7 cellular contexts compared by ENCODE assay signal in the genomic region with DNA sequence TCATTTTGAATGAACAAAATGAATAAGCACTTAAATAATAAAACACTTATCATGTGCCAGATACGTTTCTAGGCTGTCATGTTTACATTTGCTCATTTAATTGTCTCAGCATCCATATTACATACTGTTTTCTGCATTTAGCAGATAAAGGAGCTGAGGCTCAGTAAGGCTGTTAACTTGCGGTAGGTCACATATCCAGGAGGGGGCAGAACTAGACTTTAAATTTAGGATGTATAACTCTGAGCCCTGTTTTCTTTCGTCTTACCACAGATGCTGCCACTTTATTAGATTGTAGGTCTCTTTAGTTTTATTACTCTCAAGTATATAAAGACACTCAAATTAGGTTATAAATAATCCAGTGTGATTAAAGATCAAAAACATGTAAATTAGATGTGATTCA. TPM values are rescaled to one million over a fixed set of nuclear protein-coding genes. Genes with fewer than 3 reads are reported as not detected.
DNase-seq lines count a peak whose midpoint lies in the region; ATAC-seq and TF ChIP-seq lines count a peak whose summit lies in the region.

No MANE protein-coding gene starts in this region.

- H3K4me3 ChIP-seq in DOHH2 (ENCODE audit: low read length) = no peak overlapping the region

- TF ChIP-seq CTCF in DOHH2 (IDR thresholded peaks at IDR 0.05; ENCODE audit: low read depth, low read length, poor library complexity, severe bottlenecking) (peak; percentile 52), HFFc6 (IDR thresholded peaks at IDR 0.05) (peak; percentile 70), RWPE1 (conservative IDR thresholded peaks at IDR 0.05; ENCODE audit: low read depth) (peak; percentile 37; the same call in 1 of the 2 replicates)

- H3K4me2 ChIP-seq in DOHH2 (ENCODE audit: low read length) = no peak overlapping the region

- H3K4me3 Mint-ChIP-seq in HFFc6 = no peak overlapping the region

- peaks cover 72% of the 10 kb centered on the region for H3K36me3 ChIP-seq in DOHH2 (ENCODE audit: control insufficient read depth, low read length)

- H3K27me3 Mint-ChIP-seq in HFFc6 (ENCODE audit: insufficient read depth) = no peaks in the 10 kb centered on the region

- H3K36me3 Mint-ChIP-seq in HFFc6 (ENCODE audit: low read depth) = no peaks in the 10 kb centered on the region; the same call in 1 of the 2 replicates

- H3K9me3 Mint-ChIP-seq in HFFc6 = no peaks in the 10 kb centered on the region

- no peak overlapping the region for H3K27ac Mint-ChIP-seq in HFFc6

- no peaks in the 10 kb centered on the region for H3K27me3 ChIP-seq in DOHH2 (ENCODE audit: control insufficient read depth, low read length)

- no peak for ATAC-seq in GM21526 (IDR thresholded peaks at IDR 0.05; ENCODE audit: low FRiP score, unreplicated experiment)
- ATAC-seq in HG03139 (IDR thresholded peaks at IDR 0.05; ENCODE audit: unreplicated experiment) = no peak

- no peaks in the 10 kb centered on the region for H3F3A ChIP-seq in DOHH2 (ENCODE audit: control insufficient read depth, insufficient read depth)

- no peaks in the 10 kb centered on the region for H3K9me3 ChIP-seq in DOHH2 (ENCODE audit: control insufficient read depth, insufficient read depth, low read length)

- no peaks in the 10 kb centered on the region for H3K4me1 Mint-ChIP-seq in HFFc6 (ENCODE audit: low read depth)

- POLR2A ChIA-PET in RWPE1 (lab: Yijun Ruan, JAX; ENCODE audit: low non-redundant PET) = no interaction called here

- H4K20me1 ChIP-seq in DOHH2 (ENCODE audit: control insufficient read depth, insufficient read depth, low read depth, low read length) = no peaks in the 10 kb centered on the region

- CTCF ChIA-PET in RWPE1 (lab: Yijun Ruan, JAX) = interaction anchor here (0.5 to 2.4 kb wide), 6 partner anchors 8 to 1334 kb away, joined by 3 to 24 read pairs (median 4); no protein-coding TSS in a partner anchor

- H3K79me2 ChIP-seq in DOHH2 (ENCODE audit: control insufficient read depth, low read length) = no peaks in the 10 kb centered on the region

- DNase-seq in HFFc6 = peak; percentile 28
- peak; percentile 24 for DNase-seq in RWPE1 (ENCODE audit: low spot score)
- peak; percentile 26 for DNase-seq in glomerular visceral epithelial cell (ENCODE audit: extremely low spot score)
- DNase-seq in COLO829 (ENCODE audit: low spot score) = no peak

- H3K4me1 ChIP-seq in DOHH2 (ENCODE audit: control insufficient read depth, low read length) = no peaks in the 10 kb centered on the region

- no peaks in the 10 kb centered on the region for H3K9me2 ChIP-seq in DOHH2 (replicated peaks; ENCODE audit: control insufficient read depth, low read length)

- H3K27ac ChIP-seq in DOHH2 (ENCODE audit: low read depth, low read length) = no peak overlapping the region
- no peak overlapping the region for H3K27ac ChIP-seq in RWPE1

RNA-seq across cellular contexts. Expression of gene IRAK4, which starts 17.7 kb away (rescaled TPM):
- 10 to 100 TPM; 11.5 to 13.1 (median 12.0) TPM for total RNA-seq in HFFc6 (2021; fragmentation: NEBNext Ultra II Directional; extraction: Animal tissue kit (Norgen Biotek cat#: 25700))

RNA-seq across cellular contexts. Expression of gene PUS7L, which starts 17.9 kb away (rescaled TPM):
- 10 to 100 TPM; 14.3 to 22.6 (median 17.2) TPM for total RNA-seq in HFFc6 (2021; fragmentation: NEBNext Ultra II Directional; extraction: Animal tissue kit (Norgen Biotek cat#: 25700))

RNA-seq across cellular contexts. Expression of gene TWF1, which starts 29.6 kb away (rescaled TPM):
- total RNA-seq in HFFc6 (2021; fragmentation: NEBNext Ultra II Directional; extraction: Animal tissue kit (Norgen Biotek cat#: 25700)) = 100 to 1,000 TPM; 146 to 165 (median 153) TPM

RNA-seq across cellular contexts. Expression of gene TMEM117, which starts 59.4 kb away (rescaled TPM):
- total RNA-seq in HFFc6 (2021; fragmentation: NEBNext Ultra II Directional; extraction: Animal tissue kit (Norgen Biotek cat#: 25700)) = 1 to 10 TPM; 5.5 to 8.8 (median 7.0) TPM
